Comparison of ENCODE assay signal across 14 cellular contexts in the genomic region with DNA sequence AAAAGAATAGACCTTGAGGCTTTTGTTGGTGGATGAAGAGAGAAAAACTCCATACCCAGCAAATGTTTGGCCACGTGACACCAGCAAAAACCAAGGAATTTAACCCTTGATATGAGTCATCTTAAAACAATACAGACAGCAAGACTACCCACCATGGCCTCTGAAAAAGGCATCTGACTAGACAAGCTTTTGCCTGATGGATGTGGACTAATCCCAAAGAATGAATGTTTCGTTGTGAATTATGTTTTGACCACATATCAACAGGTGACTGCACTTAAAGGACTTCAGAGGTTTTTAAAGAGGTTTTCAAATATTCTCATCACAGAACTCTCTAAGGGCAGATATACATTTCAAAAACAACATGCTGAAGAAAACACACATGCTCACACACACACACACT. TPM values are rescaled to one million over a fixed set of nuclear protein-coding genes. Genes with fewer than 3 reads are reported as not detected.
A peak's percentile ranks its signal among the peaks of the same experiment; 100 is the strongest.
DNase-seq lines count a peak whose midpoint lies in the region; ATAC-seq, FAIRE-seq and TF ChIP-seq lines count a peak whose summit lies in the region.
"Had no signal": no experiment of that assay in that cellular context is flagged by ENCODE, and none has a peak within 500 bp of the region (broad histone marks: within the 10 kb centered on the region; RNA-seq: fewer than 3 reads in every experiment).

No MANE protein-coding gene starts in this region.

- no peak for TF ChIP-seq EP300 in SK-N-SH (IDR thresholded peaks at IDR 0.05; ENCODE audit: borderline replicate concordance in 1 of 2, low read depth in 1 of 2, low read length in 1 of 2)

- H3K9ac ChIP-seq in SK-N-SH (no peak overlapping the region), adipocyte (ENCODE audit: low read length) (no peak overlapping the region)

- no peaks in the 10 kb centered on the region for H4K20me1 ChIP-seq in SK-N-SH (ENCODE audit: insufficient read depth)

- CTCF ChIA-PET in SK-N-SH (lab: Yijun Ruan, JAX), result no interaction called here

- H3K9me2 ChIP-seq in SK-N-SH, result no peaks in the 10 kb centered on the region

- WGBS in SK-N-SH (ENCODE audit: low lambda C conversion rate), result 0% methylated on average over 2 of the region's 2 CpGs

- ATAC-seq in SK-N-SH treated with all-trans-retinoic acid at 6 μM for 48 hours (no peak), foreskin keratinocyte (peak; percentile 71), GM18861 (IDR thresholded peaks at IDR 0.05; ENCODE audit: unreplicated experiment) (no peak), GM21825 (IDR thresholded peaks at IDR 0.05; ENCODE audit: unreplicated experiment) (no peak), upper lobe of right lung (no peak)
- ATAC-seq: left ventricle myocardium superior had no signal

- no peak overlapping the region for H3K27ac ChIP-seq in SK-N-SH (ENCODE audit: low read depth in 2 of 2, low read length in 1 of 2)
- no peak overlapping the region for H3K27ac ChIP-seq in foreskin keratinocyte
- H3K27ac ChIP-seq in upper lobe of right lung, result no peak overlapping the region
- H3K27ac ChIP-seq: 22Rv1 had no signal

- H3K9me3 ChIP-seq in SK-N-SH (no peaks in the 10 kb centered on the region), adipocyte (ENCODE audit: control insufficient read depth, low read length) (no peaks in the 10 kb centered on the region), upper lobe of right lung (no peaks in the 10 kb centered on the region)

- FAIRE-seq in urothelium cell line (lab: Jason Lieb, UNC), result peak; percentile 61

- H3K4me3 ChIP-seq in SK-N-SH (ENCODE audit: low read depth in 2 of 2, low read length in 1 of 2) (no peak overlapping the region), adipocyte (ENCODE audit: low read length) (no peak overlapping the region), upper lobe of right lung (no peak overlapping the region)

- POLR2A ChIA-PET in SK-N-SH (lab: Yijun Ruan, JAX), result no interaction called here

- no peaks in the 10 kb centered on the region for H3F3A ChIP-seq in SK-N-SH (replicated peaks; ENCODE audit: insufficient read depth)

- intact Hi-C loops in upper lobe of right lung (cut with DNase I), result no loop called here

- TF ChIP-seq CTCF in SK-N-SH (IDR thresholded peaks at IDR 0.05) (no peak), foreskin keratinocyte (conservative IDR thresholded peaks at IDR 0.05) (no peak), upper lobe of right lung (IDR thresholded peaks at IDR 0.05) (no peak)

- no peaks in the 10 kb centered on the region for H3K4me1 ChIP-seq in SK-N-SH (ENCODE audit: control insufficient read depth in 1 of 2, insufficient read depth in 2 of 2, low read depth in 1 of 2, low read length in 1 of 2)
- H3K4me1 ChIP-seq in adipocyte (ENCODE audit: control insufficient read depth, insufficient read depth, low read length), result peaks cover 22% of the 10 kb centered on the region
- peaks cover 44% of the 10 kb centered on the region for H3K4me1 ChIP-seq in foreskin keratinocyte
- H3K4me1 ChIP-seq in upper lobe of right lung, result no peaks in the 10 kb centered on the region

- DNase-seq in SK-N-SH (no peak), adipocyte (ENCODE audit: low read depth) (peak; percentile 4), foreskin keratinocyte (peak; percentile 88 to 94), urothelium cell line (ENCODE audit: low spot score) (peak; percentile 80), upper lobe of right lung (no peak)
- DNase-seq: activated naive CD8-positive, alpha-beta T cell treated with anti-CD3 and anti-CD28 coated beads, Interleukin-2, amount 10 ng/mL, durations not matched to agents 7 days and 5 days; left ventricle myocardium superior; NCI-H146; SIG-M5; trophoblast cell had no signal

- TF ChIP-seq RAD21 in SK-N-SH (IDR thresholded peaks at IDR 0.05; ENCODE audit: low read length), result no peak

- H2AFZ ChIP-seq in SK-N-SH (ENCODE audit: low read depth), result no peak overlapping the region

- no peaks in the 10 kb centered on the region for H3K79me2 ChIP-seq in SK-N-SH (ENCODE audit: insufficient read depth)

- H3K4me2 ChIP-seq in SK-N-SH, result no peak overlapping the region

- H3K27me3 ChIP-seq in SK-N-SH (ENCODE audit: insufficient read depth) (no peaks in the 10 kb centered on the region; the same call in 1 of the 2 replicates), adipocyte (replicated peaks; ENCODE audit: control insufficient read depth, insufficient read depth, low read length) (no peaks in the 10 kb centered on the region), foreskin keratinocyte (no peaks in the 10 kb centered on the region), upper lobe of right lung (no peaks in the 10 kb centered on the region)

- H3K36me3 ChIP-seq in SK-N-SH (replicated peaks in 1 of 2; ENCODE audit: control insufficient read depth in 1 of 2, insufficient read depth in 2 of 2, low read length in 1 of 2), result no peaks in the 10 kb centered on the region
- no peaks in the 10 kb centered on the region for H3K36me3 ChIP-seq in adipocyte (ENCODE audit: control insufficient read depth, insufficient read depth, low read length, severe bottlenecking)
- no peaks in the 10 kb centered on the region for H3K36me3 ChIP-seq in upper lobe of right lung

TF ChIP-seq in SK-N-SH, 30 proteins besides CTCF, POLR2A, EP300 and RAD21:
- TF ChIP-seq, protein P1, sequence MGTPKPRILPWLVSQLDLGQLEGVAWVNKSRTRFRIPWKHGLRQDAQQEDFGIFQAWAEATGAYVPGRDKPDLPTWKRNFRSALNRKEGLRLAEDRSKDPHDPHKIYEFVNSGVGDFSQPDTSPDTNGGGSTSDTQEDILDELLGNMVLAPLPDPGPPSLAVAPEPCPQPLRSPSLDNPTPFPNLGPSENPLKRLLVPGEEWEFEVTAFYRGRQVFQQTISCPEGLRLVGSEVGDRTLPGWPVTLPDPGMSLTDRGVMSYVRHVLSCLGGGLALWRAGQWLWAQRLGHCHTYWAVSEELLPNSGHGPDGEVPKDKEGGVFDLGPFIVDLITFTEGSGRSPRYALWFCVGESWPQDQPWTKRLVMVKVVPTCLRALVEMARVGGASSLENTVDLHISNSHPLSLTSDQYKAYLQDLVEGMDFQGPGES (IDR thresholded peaks at IDR 0.05; ENCODE audit: low read depth, low read length), result no peak
- TF ChIP-seq, protein P2, sequence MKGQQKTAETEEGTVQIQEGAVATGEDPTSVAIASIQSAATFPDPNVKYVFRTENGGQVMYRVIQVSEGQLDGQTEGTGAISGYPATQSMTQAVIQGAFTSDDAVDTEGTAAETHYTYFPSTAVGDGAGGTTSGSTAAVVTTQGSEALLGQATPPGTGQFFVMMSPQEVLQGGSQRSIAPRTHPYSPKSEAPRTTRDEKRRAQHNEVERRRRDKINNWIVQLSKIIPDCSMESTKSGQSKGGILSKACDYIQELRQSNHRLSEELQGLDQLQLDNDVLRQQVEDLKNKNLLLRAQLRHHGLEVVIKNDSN (IDR thresholded peaks at IDR 0.05; ENCODE audit: borderline replicate concordance, low read depth), result 0 out of 2 replicates have a peak, but pooled peaks have one; percentile 16
- TF ChIP-seq GATA2 (CRISPR knock-in tag; IDR thresholded peaks at IDR 0.05), result no peak
- TF ChIP-seq MXI1 (IDR thresholded peaks at IDR 0.05; ENCODE audit: low read depth, low read length), result no peak

TF ChIP-seq in SK-N-SH treated with all-trans-retinoic acid at 6 μM for 48 hours, 23 proteins besides CTCF, POLR2A, EP300 and RAD21:
- no peak for TF ChIP-seq TCF4 (CRISPR knock-in tag; IDR thresholded peaks at IDR 0.05; ENCODE audit: borderline replicate concordance)

RNA-seq across cellular contexts. Expression of a gene that starts 33.0 kb away (rescaled TPM):
- polyA plus RNA-seq in SK-N-SH (2012; rRNA removed), result not detected in 2 replicates
- under 0.01 TPM in 1 of 2 replicates, not detected in the other for polyA plus RNA-seq in SK-N-SH (2012; cell fraction: cytosol; rRNA removed)
- not detected in 2 replicates for polyA plus RNA-seq in SK-N-SH (2012; cell fraction: nucleus; rRNA removed)
- 18.2 and 22.5 TPM in 2 replicates for total RNA-seq in foreskin keratinocyte
- polyA plus RNA-seq in foreskin keratinocyte, result 5.3 and 8.7 TPM in 2 replicates
- total RNA-seq in upper lobe of right lung, result 43.5 TPM

Comparison
In these comparisons a context has a peak if more than half of its experiments do, and no peak if none do; other contexts are left out.
1. DNase-seq: peak in adipocyte (single experiment), foreskin keratinocyte (2 of 2) and urothelium cell line (single experiment); none in SK-N-SH (single experiment) and upper lobe of right lung (single experiment).